Comparison of ENCODE assay signal across 28 cellular contexts in the genomic region with DNA sequence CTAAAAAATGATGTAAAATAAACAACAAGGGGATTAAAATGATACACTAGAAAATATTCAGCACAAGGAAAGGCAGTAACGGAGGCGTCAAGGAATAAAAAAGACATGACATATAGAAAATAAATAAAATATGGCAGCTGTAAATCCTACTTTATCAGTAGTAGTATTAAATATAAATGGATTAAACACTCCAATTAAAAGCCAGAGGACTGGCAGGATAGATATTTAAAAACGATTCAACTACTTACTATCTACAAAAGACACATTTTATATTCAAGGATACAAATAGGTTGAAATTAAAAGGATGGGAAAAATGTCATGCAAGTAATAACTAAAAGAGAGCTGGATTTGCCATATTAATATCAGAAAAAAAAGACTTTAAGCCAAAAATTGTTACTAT.
"Had no signal": no experiment of that assay in that cellular context is flagged by ENCODE, and none has a peak within 500 bp of the region (broad histone marks: within the 10 kb centered on the region; RNA-seq: fewer than 3 reads in every experiment).

No MANE protein-coding gene starts in this region.

- H3K27ac ChIP-seq: colonic mucosa, coronary artery, dorsolateral prefrontal cortex, epithelial cell of prostate, esophagus muscularis mucosa, esophagus squamous epithelium, foreskin keratinocyte, gastrocnemius medialis, gastroesophageal sphincter had no signal

- ATAC-seq: effector memory CD8-positive, alpha-beta T cell; esophagus mucosa; foreskin keratinocyte; gastrocnemius medialis; gastroesophageal sphincter; heart left ventricle; heart right ventricle had no signal

- H3K4me1 ChIP-seq: colonic mucosa, gastrocnemius medialis, heart left ventricle, heart right ventricle had no signal

- DNase-seq: colonic mucosa; cortex of kidney; dermis blood vessel endothelial cell; dorsolateral prefrontal cortex; effector CD4-positive, alpha-beta T cell; effector CD8-positive, alpha-beta T cell; effector memory CD4-positive, alpha-beta T cell; effector memory CD8-positive, alpha-beta T cell; endodermal cell; erythroblast; esophagus squamous epithelium; foreskin fibroblast; foreskin keratinocyte; foreskin melanocyte; gastrocnemius medialis; glutamatergic neuron; head of caudate nucleus; heart left ventricle; heart right ventricle had no signal

- H3K4me3 ChIP-seq: colonic mucosa, coronary artery, dorsolateral prefrontal cortex, esophagus muscularis mucosa, esophagus squamous epithelium, gastrocnemius medialis, gastroesophageal sphincter, heart left ventricle, heart right ventricle had no signal

- H3K36me3 ChIP-seq: colonic mucosa, esophagus muscularis mucosa, esophagus squamous epithelium, gastrocnemius medialis, gastroesophageal sphincter, heart left ventricle, heart right ventricle had no signal

- H3K27ac Mint-ChIP-seq: effector memory CD8-positive, alpha-beta T cell; endodermal cell had no signal

- H3K4me3 Mint-ChIP-seq: effector memory CD8-positive, alpha-beta T cell; endodermal cell had no signal

- H3K9me3 ChIP-seq: colonic mucosa, esophagus muscularis mucosa, esophagus squamous epithelium, gastrocnemius medialis, gastroesophageal sphincter had no signal

- H3K9me3 Mint-ChIP-seq: effector memory CD8-positive, alpha-beta T cell; endodermal cell had no signal

- H3K27me3 ChIP-seq: colonic mucosa, dorsolateral prefrontal cortex, esophagus muscularis mucosa, esophagus squamous epithelium, foreskin keratinocyte, gastrocnemius medialis, gastroesophageal sphincter, heart left ventricle, heart right ventricle had no signal

- H3K27me3 Mint-ChIP-seq: effector memory CD8-positive, alpha-beta T cell had no signal

- FAIRE-seq: colon, endometrium, endothelial cell of umbilical vein, frontal cortex had no signal
